In genomic region chr13:31543190-31543589, GRCh38 we compare ENCODE assay signal across 14 cellular contexts.
DNase-seq lines count a peak whose midpoint lies in the region; TF ChIP-seq lines count a peak whose summit lies in the region.
"Had no signal": no experiment of that assay in that cellular context is flagged by ENCODE, and none has a peak within 500 bp of the region (broad histone marks: within the 10 kb centered on the region; RNA-seq: fewer than 3 reads in every experiment).

No MANE protein-coding gene starts in this region.

- no peak overlapping the region for H3K4me3 Mint-ChIP-seq in nephron progenitor cell
- H3K4me3 Mint-ChIP-seq: CD4-positive, alpha-beta T cell; CD8-positive, alpha-beta T cell had no signal

- peaks cover 40% of the 10 kb centered on the region for H3K4me1 Mint-ChIP-seq in nephron progenitor cell

- H3K9me3 ChIP-seq in BE2C = no peaks in the 10 kb centered on the region
- H3K9me3 ChIP-seq: BLaER1 treated with 17β-estradiol and CSF1 and Interleukin-3, amounts not matched to agents 10 nM and 100 nM; Caco-2 had no signal

- no peaks in the 10 kb centered on the region for H3K9me3 Mint-ChIP-seq in nephron progenitor cell
- H3K9me3 Mint-ChIP-seq: CD4-positive, alpha-beta T cell had no signal

- no peaks in the 10 kb centered on the region for H3K36me3 Mint-ChIP-seq in nephron progenitor cell (ENCODE audit: low read depth)
- H3K36me3 Mint-ChIP-seq: CD8-positive, alpha-beta T cell had no signal

- H3K4me3 ChIP-seq in BE2C (ENCODE audit: low read depth, low read length) = no peak overlapping the region
- H3K4me3 ChIP-seq: BLaER1 treated with 17β-estradiol and CSF1 and Interleukin-3, amounts not matched to agents 10 nM and 100 nM had no signal

- DNase-seq in BE2C (peak; percentile 43), SK-N-DZ (ENCODE audit: low spot score) (peak; percentile 90), nephron progenitor cell (no peak), SKM-1 (lab: John Stamatoyannopoulos, UW; ENCODE audit: unreplicated experiment) (no peak)
- DNase-seq in stimulated activated CD4-positive, alpha-beta T cell treated with anti-CD3 and anti-CD28 coated beads, Interleukin-15, amount 100 ng/mL, for 24 hours = no peak
- DNase-seq: 8988T; ACHN; Caco-2; Calu3; CD4-positive, alpha-beta T cell; CD8-positive, alpha-beta T cell; DMS79 treated with DMSO at 0.1 percent for 48 hours; GF-D8 had no signal

- no peaks in the 10 kb centered on the region for H3K27me3 Mint-ChIP-seq in nephron progenitor cell (ENCODE audit: low read depth, poor library complexity)

- H3K27me3 ChIP-seq in BE2C = no peaks in the 10 kb centered on the region
- H3K27me3 ChIP-seq: BLaER1 treated with 17β-estradiol and CSF1 and Interleukin-3, amounts not matched to agents 10 nM and 100 nM had no signal

- no peaks in the 10 kb centered on the region for H3K36me3 ChIP-seq in BE2C
- H3K36me3 ChIP-seq: BLaER1 treated with 17β-estradiol and CSF1 and Interleukin-3, amounts not matched to agents 10 nM and 100 nM had no signal

- H3K27ac Mint-ChIP-seq in nephron progenitor cell = peak overlapping the region; percentile 13
- H3K27ac Mint-ChIP-seq: CD4-positive, alpha-beta T cell; CD8-positive, alpha-beta T cell had no signal

- H3K4me1 ChIP-seq in BE2C = peaks cover 15% of the 10 kb centered on the region
- H3K4me1 ChIP-seq: BLaER1 treated with 17β-estradiol and CSF1 and Interleukin-3, amounts not matched to agents 10 nM and 100 nM; Caco-2 had no signal

- TF ChIP-seq CTCF in BE2C (IDR thresholded peaks at IDR 0.05; ENCODE audit: low read depth, low read length) = no peak
- TF ChIP-seq CTCF in nephron progenitor cell (IDR thresholded peaks at IDR 0.05) = no peak

Comparison
In these comparisons a context has a peak if more than half of its experiments do, and no peak if none do; other contexts are left out.
1. DNase-seq: peak in BE2C (single experiment) and SK-N-DZ (single experiment); none in nephron progenitor cell (single experiment), SKM-1 (single experiment) and stimulated activated CD4-positive, alpha-beta T cell treated with anti-CD3 and anti-CD28 coated beads, Interleukin-15, amount 100 ng/mL, for 24 hours (single experiment).